Comparison of ENCODE assay signal across 36 cellular contexts in genomic region chr6:20025681-20026080, GRCh38.
"Had no signal": no experiment of that assay in that cellular context is flagged by ENCODE, and none has a peak within 500 bp of the region (broad histone marks: within the 10 kb centered on the region; RNA-seq: fewer than 3 reads in every experiment).

No MANE protein-coding gene starts in this region.

- H3K4me3 ChIP-seq: adrenal gland, body of pancreas, breast epithelium had no signal

- ATAC-seq: activated CD8-positive, alpha-beta T cell treated with anti-CD3 and anti-CD28 coated beads for 36 hours; activated naive CD4-positive, alpha-beta T cell treated with anti-CD3 and anti-CD28 coated beads, Interleukin-2, amount 50 U/mL, for 72 hours; activated T-cell treated with anti-CD3 and anti-CD28 coated beads, Interleukin-2, amount 50 U/mL, for 4 hours; activated T-cell treated with anti-CD3 and anti-CD28 coated beads, Interleukin-2, amount 50 U/mL, for 72 hours; activated T-helper 17 cell treated with anti-CD3 and anti-CD28 coated beads, Interleukin-2, amount 50 U/mL, for 72 hours; body of pancreas had no signal

- H3K27ac ChIP-seq: adrenal gland, body of pancreas, brain microvascular endothelial cell, breast epithelium, VCaP had no signal

- H3K9me3 ChIP-seq: adrenal gland, body of pancreas, breast epithelium had no signal

- H3K4me3 Mint-ChIP-seq: activated B cell treated with CpG ODN at 0.5 μM for 24 hours; activated CD4-positive, alpha-beta memory T cell treated with anti-CD3 and anti-CD28 coated beads for 36 hours; activated CD4-positive, alpha-beta T cell treated with anti-CD3 and anti-CD28 coated beads, Interleukin-2, amount 10 ng/mL, durations not matched to agents 24 days and 14 days; activated CD8-positive, alpha-beta T cell treated with anti-CD3 and anti-CD28 coated beads for 36 hours; activated naive CD4-positive, alpha-beta T cell treated with anti-CD3 and anti-CD28 coated beads, Interleukin-2, amount 10 ng/mL, durations not matched to agents 7 days and 5 days; activated naive CD8-positive, alpha-beta T cell treated with anti-CD3 and anti-CD28 coated beads for 36 hours; activated T-cell treated with anti-CD3 and anti-CD28 coated beads, Interleukin-2, amount 50 U/mL, for 4 hours; activated T-cell treated with anti-CD3 and anti-CD28 coated beads, Interleukin-2, amount 50 U/mL, for 72 hours; activated T-helper 1 cell treated with anti-CD3 and anti-CD28 coated beads, Interleukin-12 subunit alpha, Interleukin-12 subunit beta, Interleukin-2, Interleukin-4 antibody, amounts not matched to agents 30 ng/mL and 10 ng/mL and 1 ng/mL, durations not matched to agents 14 hours and 24 hours and 36 hours; activated T-helper 17 cell treated with anti-CD3 and anti-CD28 coated beads, Interleukin-2, amount 50 U/mL, for 72 hours; T-helper 1 cell treated with Interleukin-12 subunit alpha and Interleukin-12 subunit beta and Interleukin-4 antibody, amounts not matched to agents 30 μg/mL and 1 μg/mL, for 36 hours; T-helper 2 cell treated with Interferon-gamma antibody and Interleukin-4, amounts not matched to agents 5 μg/mL and 100 μg/mL, for 36 hours had no signal

- H3K4me1 ChIP-seq: adrenal gland, body of pancreas, breast epithelium had no signal

- DNase-seq: activated B cell treated with CpG ODN at 0.5 μM for 24 hours; activated CD4-positive, alpha-beta memory T cell treated with anti-CD3 and anti-CD28 coated beads for 36 hours; activated CD4-positive, alpha-beta T cell treated with anti-CD3 and anti-CD28 coated beads for 4 hours; activated CD4-positive, alpha-beta T cell treated with anti-CD3 and anti-CD28 coated beads, Interleukin-2, amount 10 ng/mL, durations not matched to agents 24 days and 14 days; activated CD4-positive, alpha-beta T cell treated with anti-CD3 and anti-CD28 coated beads, Interleukin-2, amount 50 U/mL, for 1 hour; activated CD4-positive, alpha-beta T cell treated with anti-CD3 and anti-CD28 coated beads, Interleukin-2, amount 50 U/mL, for 4 hours; activated CD4-positive, CD25-positive, alpha-beta regulatory T cell treated with anti-CD3 and anti-CD28 coated beads, Interleukin-2, amount 50 U/mL, for 72 hours; activated CD8-positive, alpha-beta memory T cell treated with anti-CD3 and anti-CD28 coated beads, Interleukin-2, amount 50 U/mL, for 4 hours; activated CD8-positive, alpha-beta T cell treated with anti-CD3 and anti-CD28 coated beads for 36 hours; activated effector memory CD4-positive, alpha-beta T cell treated with anti-CD3 and anti-CD28 coated beads, Interleukin-2, amount 50 U/mL, for 16 hours; activated gamma-delta T cell treated with Interleukin-2 at 50 U/mL for 16 hours; activated naive CD4-positive, alpha-beta T cell; activated naive CD4-positive, alpha-beta T cell treated with anti-CD3 and anti-CD28 coated beads, Interleukin-2, amount 10 ng/mL, durations not matched to agents 7 days and 5 days; activated naive CD8-positive, alpha-beta T cell treated with anti-CD3 and anti-CD28 coated beads for 36 hours; activated T-cell treated with anti-CD3 and anti-CD28 coated beads for 4 hours; activated T-cell treated with anti-CD3 and anti-CD28 coated beads, Interleukin-2, amount 50 U/mL, for 1 hour; activated T-cell treated with anti-CD3 and anti-CD28 coated beads, Interleukin-2, amount 50 U/mL, for 4 hours; activated T-cell treated with anti-CD3 and anti-CD28 coated beads, Interleukin-2, amount 50 U/mL, for 72 hours; adrenal gland; amniotic stem cell; aorta; body of pancreas; brain microvascular endothelial cell; central memory CD4-positive, alpha-beta T cell; T-helper 1 cell; T-helper 2 cell; T-helper 9 cell had no signal

- H3K27ac Mint-ChIP-seq: activated B cell treated with CpG ODN at 0.5 μM for 24 hours; activated CD4-positive, alpha-beta memory T cell treated with anti-CD3 and anti-CD28 coated beads for 36 hours; activated CD4-positive, alpha-beta T cell treated with anti-CD3 and anti-CD28 coated beads, Interleukin-2, amount 10 ng/mL, durations not matched to agents 24 days and 14 days; activated CD8-positive, alpha-beta T cell treated with anti-CD3 and anti-CD28 coated beads for 36 hours; activated naive CD4-positive, alpha-beta T cell treated with anti-CD3 and anti-CD28 coated beads, Interleukin-2, amount 10 ng/mL, durations not matched to agents 7 days and 5 days; activated naive CD4-positive, alpha-beta T cell treated with anti-CD3 and anti-CD28 coated beads, Interleukin-2, amount 50 U/mL, for 72 hours; activated naive CD8-positive, alpha-beta T cell treated with anti-CD3 and anti-CD28 coated beads for 36 hours; activated T-cell treated with anti-CD3 and anti-CD28 coated beads, Interleukin-2, amount 50 U/mL, for 72 hours; activated T-helper 1 cell treated with anti-CD3 and anti-CD28 coated beads, Interleukin-12 subunit alpha, Interleukin-12 subunit beta, Interleukin-2, Interleukin-4 antibody, amounts not matched to agents 30 ng/mL and 10 ng/mL and 1 ng/mL, durations not matched to agents 14 hours and 24 hours and 36 hours; activated T-helper 17 cell treated with anti-CD3 and anti-CD28 coated beads, Interleukin-2, amount 50 U/mL, for 72 hours; T-helper 1 cell treated with Interleukin-12 subunit alpha and Interleukin-12 subunit beta and Interleukin-4 antibody, amounts not matched to agents 30 μg/mL and 1 μg/mL, for 36 hours; T-helper 2 cell treated with Interferon-gamma antibody and Interleukin-4, amounts not matched to agents 5 μg/mL and 100 μg/mL, for 36 hours had no signal

- H3K27me3 ChIP-seq: adrenal gland, body of pancreas, brain microvascular endothelial cell, breast epithelium had no signal

- FAIRE-seq: astrocyte, TTC549 had no signal

- H3K36me3 Mint-ChIP-seq: activated CD4-positive, alpha-beta memory T cell treated with anti-CD3 and anti-CD28 coated beads for 36 hours; activated naive CD4-positive, alpha-beta T cell treated with anti-CD3 and anti-CD28 coated beads, Interleukin-2, amount 10 ng/mL, durations not matched to agents 7 days and 5 days; activated naive CD4-positive, alpha-beta T cell treated with anti-CD3 and anti-CD28 coated beads, Interleukin-2, amount 50 U/mL, for 72 hours; activated naive CD8-positive, alpha-beta T cell treated with anti-CD3 and anti-CD28 coated beads for 36 hours had no signal

- H3K9me3 Mint-ChIP-seq: activated B cell treated with CpG ODN at 0.5 μM for 24 hours; activated CD4-positive, alpha-beta memory T cell treated with anti-CD3 and anti-CD28 coated beads for 36 hours; activated CD8-positive, alpha-beta T cell treated with anti-CD3 and anti-CD28 coated beads for 36 hours; activated naive CD4-positive, alpha-beta T cell treated with anti-CD3 and anti-CD28 coated beads, Interleukin-2, amount 10 ng/mL, durations not matched to agents 7 days and 5 days; activated naive CD4-positive, alpha-beta T cell treated with anti-CD3 and anti-CD28 coated beads, Interleukin-2, amount 50 U/mL, for 72 hours; activated naive CD8-positive, alpha-beta T cell treated with anti-CD3 and anti-CD28 coated beads for 36 hours; activated T-cell treated with anti-CD3 and anti-CD28 coated beads, Interleukin-2, amount 50 U/mL, for 4 hours; activated T-helper 1 cell treated with anti-CD3 and anti-CD28 coated beads, Interleukin-12 subunit alpha, Interleukin-12 subunit beta, Interleukin-2, Interleukin-4 antibody, amounts not matched to agents 30 ng/mL and 10 ng/mL and 1 ng/mL, durations not matched to agents 14 hours and 24 hours and 36 hours; activated T-helper 17 cell treated with anti-CD3 and anti-CD28 coated beads, Interleukin-2, amount 50 U/mL, for 72 hours; T-helper 1 cell treated with Interleukin-12 subunit alpha and Interleukin-12 subunit beta and Interleukin-4 antibody, amounts not matched to agents 30 μg/mL and 1 μg/mL, for 36 hours; T-helper 2 cell treated with Interferon-gamma antibody and Interleukin-4, amounts not matched to agents 5 μg/mL and 100 μg/mL, for 36 hours had no signal

- H3K36me3 ChIP-seq: adrenal gland, brain microvascular endothelial cell, breast epithelium had no signal
